In the genomic region with DNA sequence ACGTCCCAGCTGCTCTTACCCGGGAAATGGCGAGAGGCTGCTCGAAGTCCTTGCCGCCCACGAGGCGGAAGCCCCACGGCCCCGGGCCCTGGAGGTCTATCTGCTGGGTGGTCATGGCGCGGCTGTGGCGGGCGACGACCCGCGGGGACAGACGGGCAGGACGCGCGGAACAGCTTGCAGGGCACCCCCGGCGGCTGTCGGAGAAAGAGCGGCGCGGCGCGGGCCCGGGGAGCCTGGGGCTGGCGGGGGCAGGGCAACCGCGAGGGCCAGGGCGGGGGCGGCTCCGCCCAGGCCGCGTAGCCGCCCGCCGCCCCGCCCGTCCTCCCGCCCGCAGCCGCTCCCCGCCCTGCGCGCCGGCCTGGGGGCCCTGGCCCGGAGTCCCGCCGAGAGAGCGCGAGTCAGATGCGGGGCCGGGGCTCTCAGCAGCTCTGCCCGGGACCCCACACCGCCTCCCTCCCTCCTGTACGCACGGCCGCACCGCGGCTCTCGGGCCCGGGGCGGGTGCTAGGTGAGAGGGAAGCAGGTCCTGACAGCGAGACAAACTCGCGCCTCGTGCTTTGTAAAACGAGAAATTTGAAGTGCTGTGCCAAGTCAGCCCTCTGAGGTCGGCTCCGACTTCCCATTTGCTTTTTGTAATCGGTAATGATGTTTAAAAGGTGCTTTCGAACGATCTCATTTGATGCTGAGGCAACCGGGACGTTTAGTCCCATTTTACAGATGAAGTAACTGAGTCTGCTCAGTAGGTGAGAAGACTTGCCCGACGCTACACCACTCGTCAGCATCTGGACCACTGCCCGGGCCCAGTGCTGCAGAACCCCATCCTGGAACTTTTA, we compare ENCODE assay signal across 1 cellular context.
TF ChIP-seq lines count a peak whose summit lies in the region.

A gene with protein sequence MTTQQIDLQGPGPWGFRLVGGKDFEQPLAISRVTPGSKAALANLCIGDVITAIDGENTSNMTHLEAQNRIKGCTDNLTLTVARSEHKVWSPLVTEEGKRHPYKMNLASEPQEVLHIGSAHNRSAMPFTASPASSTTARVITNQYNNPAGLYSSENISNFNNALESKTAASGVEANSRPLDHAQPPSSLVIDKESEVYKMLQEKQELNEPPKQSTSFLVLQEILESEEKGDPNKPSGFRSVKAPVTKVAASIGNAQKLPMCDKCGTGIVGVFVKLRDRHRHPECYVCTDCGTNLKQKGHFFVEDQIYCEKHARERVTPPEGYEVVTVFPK (minus strand): TSS at position 203 of the 833 bp plus-strand sequence. CDS start 88 bp downstream, at position 115.

TF ChIP-seq in K562, 482 proteins besides CTCF, POLR2A, EP300 and RAD21 (continued from another document and continues in another):
- TF ChIP-seq, protein P1, sequence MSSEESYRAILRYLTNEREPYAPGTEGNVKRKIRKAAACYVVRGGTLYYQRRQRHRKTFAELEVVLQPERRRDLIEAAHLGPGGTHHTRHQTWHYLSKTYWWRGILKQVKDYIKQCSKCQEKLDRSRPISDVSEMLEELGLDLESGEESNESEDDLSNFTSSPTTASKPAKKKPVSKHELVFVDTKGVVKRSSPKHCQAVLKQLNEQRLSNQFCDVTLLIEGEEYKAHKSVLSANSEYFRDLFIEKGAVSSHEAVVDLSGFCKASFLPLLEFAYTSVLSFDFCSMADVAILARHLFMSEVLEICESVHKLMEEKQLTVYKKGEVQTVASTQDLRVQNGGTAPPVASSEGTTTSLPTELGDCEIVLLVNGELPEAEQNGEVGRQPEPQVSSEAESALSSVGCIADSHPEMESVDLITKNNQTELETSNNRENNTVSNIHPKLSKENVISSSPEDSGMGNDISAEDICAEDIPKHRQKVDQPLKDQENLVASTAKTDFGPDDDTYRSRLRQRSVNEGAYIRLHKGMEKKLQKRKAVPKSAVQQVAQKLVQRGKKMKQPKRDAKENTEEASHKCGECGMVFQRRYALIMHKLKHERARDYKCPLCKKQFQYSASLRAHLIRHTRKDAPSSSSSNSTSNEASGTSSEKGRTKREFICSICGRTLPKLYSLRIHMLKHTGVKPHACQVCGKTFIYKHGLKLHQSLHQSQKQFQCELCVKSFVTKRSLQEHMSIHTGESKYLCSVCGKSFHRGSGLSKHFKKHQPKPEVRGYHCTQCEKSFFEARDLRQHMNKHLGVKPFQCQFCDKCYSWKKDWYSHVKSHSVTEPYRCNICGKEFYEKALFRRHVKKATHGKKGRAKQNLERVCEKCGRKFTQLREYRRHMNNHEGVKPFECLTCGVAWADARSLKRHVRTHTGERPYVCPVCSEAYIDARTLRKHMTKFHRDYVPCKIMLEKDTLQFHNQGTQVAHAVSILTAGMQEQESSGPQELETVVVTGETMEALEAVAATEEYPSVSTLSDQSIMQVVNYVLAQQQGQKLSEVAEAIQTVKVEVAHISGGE (CRISPR knock-in tag; IDR thresholded peaks at IDR 0.05) = no peak
- TF ChIP-seq HNRNPL (IDR thresholded peaks at IDR 0.05; ENCODE audit: low read depth, low read length) (0 out of 2 replicates have a peak, but pooled peaks have one; percentile 79), ARNT (IDR thresholded peaks at IDR 0.05) (no peak), ASH1L (IDR thresholded peaks at IDR 0.05; ENCODE audit: borderline replicate concordance, low read depth, partially characterized antibody) (no peak), PRMT5 (CRISPR knock-in tag; IDR thresholded peaks at IDR 0.05) (no peak), ZC3H4 (CRISPR knock-in tag; IDR thresholded peaks at IDR 0.05; ENCODE audit: borderline replicate concordance) (no peak), ZKSCAN8 (CRISPR knock-in tag; IDR thresholded peaks at IDR 0.05) (no peak), CREM (IDR thresholded peaks at IDR 0.05; ENCODE audit: low read depth) (no peak), ZFX (CRISPR knock-in tag; IDR thresholded peaks at IDR 0.05) (peak; percentile 74), GMEB1 (CRISPR knock-in tag; IDR thresholded peaks at IDR 0.05) (no peak), ZNF124 (CRISPR knock-in tag; IDR thresholded peaks at IDR 0.05) (no peak), RBM22 (IDR thresholded peaks at IDR 0.05; ENCODE audit: low read depth, low read length, poor library complexity, severe bottlenecking) (no peak), KDM1A (IDR thresholded peaks at IDR 0.05) (peak; percentile 90 to 97), FOSL1 (tag; conservative IDR thresholded peaks at IDR 0.05) (0 out of 2 replicates have a peak, but pooled peaks have one; percentile 13), NCOA4 (IDR thresholded peaks at IDR 0.05; ENCODE audit: partially characterized antibody) (no peak), MCM2 (IDR thresholded peaks at IDR 0.05; ENCODE audit: low read depth) (no peak), HSF4 (CRISPR knock-in tag; IDR thresholded peaks at IDR 0.05; ENCODE audit: borderline replicate concordance) (no peak), SMAD4 (CRISPR knock-in tag; conservative IDR thresholded peaks at IDR 0.05) (no peak; the same call in 1 of the 2 replicates), DPF2 (IDR thresholded peaks at IDR 0.05) (no peak), ZNF766 (CRISPR knock-in tag; conservative IDR thresholded peaks at IDR 0.05) (no peak), XRCC5 (IDR thresholded peaks at IDR 0.05; ENCODE audit: low read depth, low read length) (no peak), HCFC1 (IDR thresholded peaks at IDR 0.05; ENCODE audit: low read depth, low read length) (no peak), KAT8 (IDR thresholded peaks at IDR 0.05; ENCODE audit: low read depth) (no peak), PCBP2 (IDR thresholded peaks at IDR 0.05; ENCODE audit: low read depth, low read length, poor library complexity, severe bottlenecking) (no peak), SMC3 (conservative IDR thresholded peaks at IDR 0.05; ENCODE audit: insufficient read depth, low read depth, low read length) (no peak), L3MBTL2 (IDR thresholded peaks at IDR 0.05) (peak; percentile 95), KDM2B (CRISPR knock-in tag; IDR thresholded peaks at IDR 0.05) (no peak), ZBTB5 (IDR thresholded peaks at IDR 0.05) (no peak), BRF2 (IDR thresholded peaks at IDR 0.05; ENCODE audit: borderline replicate concordance, insufficient read depth, insufficient read length) (no peak), EHMT2 (IDR thresholded peaks at IDR 0.05) (no peak), TAF9B (IDR thresholded peaks at IDR 0.05; ENCODE audit: partially characterized antibody) (no peak), TCFL5 (CRISPR knock-in tag; conservative IDR thresholded peaks at IDR 0.05) (no peak), SETDB1 (IDR thresholded peaks at IDR 0.05; ENCODE audit: low read length) (no peak), THRAP3 (IDR thresholded peaks at IDR 0.05; ENCODE audit: borderline replicate concordance) (no peak), STAT5B (CRISPR knock-in tag; IDR thresholded peaks at IDR 0.05) (no peak), ETS1 (conservative IDR thresholded peaks at IDR 0.05; ENCODE audit: control insufficient read depth, low read depth, low read length) (no peak), POLR2AphosphoS2 (IDR thresholded peaks at IDR 0.05; ENCODE audit: low read length) (no peak), KAT2B (IDR thresholded peaks at IDR 0.05; ENCODE audit: low read depth, low read length) (no peak), SIN3B (IDR thresholded peaks at IDR 0.05; ENCODE audit: low read depth) (no peak)
- TF ChIP-seq, protein P2, sequence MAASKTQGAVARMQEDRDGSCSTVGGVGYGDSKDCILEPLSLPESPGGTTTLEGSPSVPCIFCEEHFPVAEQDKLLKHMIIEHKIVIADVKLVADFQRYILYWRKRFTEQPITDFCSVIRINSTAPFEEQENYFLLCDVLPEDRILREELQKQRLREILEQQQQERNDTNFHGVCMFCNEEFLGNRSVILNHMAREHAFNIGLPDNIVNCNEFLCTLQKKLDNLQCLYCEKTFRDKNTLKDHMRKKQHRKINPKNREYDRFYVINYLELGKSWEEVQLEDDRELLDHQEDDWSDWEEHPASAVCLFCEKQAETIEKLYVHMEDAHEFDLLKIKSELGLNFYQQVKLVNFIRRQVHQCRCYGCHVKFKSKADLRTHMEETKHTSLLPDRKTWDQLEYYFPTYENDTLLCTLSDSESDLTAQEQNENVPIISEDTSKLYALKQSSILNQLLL (CRISPR knock-in tag; IDR thresholded peaks at IDR 0.05; ENCODE audit: borderline replicate concordance) = no peak
- TF ChIP-seq, protein P3, sequence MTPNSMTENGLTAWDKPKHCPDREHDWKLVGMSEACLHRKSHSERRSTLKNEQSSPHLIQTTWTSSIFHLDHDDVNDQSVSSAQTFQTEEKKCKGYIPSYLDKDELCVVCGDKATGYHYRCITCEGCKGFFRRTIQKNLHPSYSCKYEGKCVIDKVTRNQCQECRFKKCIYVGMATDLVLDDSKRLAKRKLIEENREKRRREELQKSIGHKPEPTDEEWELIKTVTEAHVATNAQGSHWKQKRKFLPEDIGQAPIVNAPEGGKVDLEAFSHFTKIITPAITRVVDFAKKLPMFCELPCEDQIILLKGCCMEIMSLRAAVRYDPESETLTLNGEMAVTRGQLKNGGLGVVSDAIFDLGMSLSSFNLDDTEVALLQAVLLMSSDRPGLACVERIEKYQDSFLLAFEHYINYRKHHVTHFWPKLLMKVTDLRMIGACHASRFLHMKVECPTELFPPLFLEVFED (CRISPR knock-in tag; conservative IDR thresholded peaks at IDR 0.05) = no peak
- TF ChIP-seq, protein P4, sequence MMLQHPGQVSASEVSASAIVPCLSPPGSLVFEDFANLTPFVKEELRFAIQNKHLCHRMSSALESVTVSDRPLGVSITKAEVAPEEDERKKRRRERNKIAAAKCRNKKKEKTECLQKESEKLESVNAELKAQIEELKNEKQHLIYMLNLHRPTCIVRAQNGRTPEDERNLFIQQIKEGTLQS (IDR thresholded peaks at IDR 0.05) = no peak
- TF ChIP-seq, protein P4 (CRISPR knock-in tag; conservative IDR thresholded peaks at IDR 0.05) = no peak
- TF ChIP-seq, protein P5, sequence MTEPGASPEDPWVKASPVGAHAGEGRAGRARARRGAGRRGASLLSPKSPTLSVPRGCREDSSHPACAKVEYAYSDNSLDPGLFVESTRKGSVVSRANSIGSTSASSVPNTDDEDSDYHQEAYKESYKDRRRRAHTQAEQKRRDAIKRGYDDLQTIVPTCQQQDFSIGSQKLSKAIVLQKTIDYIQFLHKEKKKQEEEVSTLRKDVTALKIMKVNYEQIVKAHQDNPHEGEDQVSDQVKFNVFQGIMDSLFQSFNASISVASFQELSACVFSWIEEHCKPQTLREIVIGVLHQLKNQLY (CRISPR knock-in tag; conservative IDR thresholded peaks at IDR 0.05) = no peak
